19 cellular contexts compared by ENCODE assay signal in genomic region chr7:135499818-135500217, GRCh38. TPM values are rescaled to one million over a fixed set of nuclear protein-coding genes. Genes with fewer than 3 reads are reported as not detected.
DNase-seq lines count a peak whose midpoint lies in the region; ATAC-seq and TF ChIP-seq lines count a peak whose summit lies in the region.
"Had no signal": no experiment of that assay in that cellular context is flagged by ENCODE, and none has a peak within 500 bp of the region (broad histone marks: within the 10 kb centered on the region; RNA-seq: fewer than 3 reads in every experiment).

No MANE protein-coding gene starts in this region.

- peaks cover 46% of the 10 kb centered on the region for H3K4me1 Mint-ChIP-seq in activated naive CD4-positive, alpha-beta T cell treated with anti-CD3 and anti-CD28 coated beads for 36 hours (ENCODE audit: low read depth)
- peaks cover 8% of the 10 kb centered on the region for H3K4me1 Mint-ChIP-seq in activated naive CD4-positive, alpha-beta T cell treated with anti-CD3 and anti-CD28 coated beads, Interleukin-2, amount 10 ng/mL, durations not matched to agents 7 days and 5 days
- peaks cover 42% of the 10 kb centered on the region for H3K4me1 Mint-ChIP-seq in central memory CD8-positive, alpha-beta T cell
- peaks cover 23 to 52% of the 10 kb centered on the region in 2 donors for H3K4me1 Mint-ChIP-seq in stimulated activated naive B cell treated with anti-CD40 and anti-IgM and Interleukin-4, amounts not matched to agents 10 μg/mL and 1 μg/mL and 100 μg/mL, for 72 hours

- H3K4me3 Mint-ChIP-seq in activated naive CD4-positive, alpha-beta T cell treated with anti-CD3 and anti-CD28 coated beads for 36 hours: no peak overlapping the region
- H3K4me3 Mint-ChIP-seq in activated naive CD4-positive, alpha-beta T cell treated with anti-CD3 and anti-CD28 coated beads, Interleukin-2, amount 10 ng/mL, durations not matched to agents 7 days and 5 days: no peak overlapping the region
- no peak overlapping the region for H3K4me3 Mint-ChIP-seq in central memory CD8-positive, alpha-beta T cell
- H3K4me3 Mint-ChIP-seq in stimulated activated naive B cell treated with anti-CD40 and anti-IgM and Interleukin-4, amounts not matched to agents 10 μg/mL and 1 μg/mL and 100 μg/mL, for 72 hours: peak overlapping the region; percentile 60 to 80
- H3K4me3 Mint-ChIP-seq: activated CD8-positive, alpha-beta memory T cell treated with anti-CD3 and anti-CD28 coated beads, Interleukin-2, amount 10 ng/mL, durations not matched to agents 7 days and 5 days had no signal

- CTCF ChIA-PET in activated naive CD4-positive, alpha-beta T cell treated with anti-CD3 and anti-CD28 coated beads for 36 hours (lab: Charles Lee): interaction anchor here (1.3 kb wide), 1 partner anchor 10 kb away, joined by 3 read pairs; the partner anchor contains the start of gene CNOT4
- CTCF ChIA-PET in activated naive CD4-positive, alpha-beta T cell treated with anti-CD3 and anti-CD28 coated beads, Interleukin-2, amount 10 ng/mL, durations not matched to agents 7 days and 5 days (lab: Charles Lee): no interaction called here

- H3K9me3 Mint-ChIP-seq in activated naive CD4-positive, alpha-beta T cell treated with anti-CD3 and anti-CD28 coated beads for 36 hours: no peaks in the 10 kb centered on the region
- no peaks in the 10 kb centered on the region for H3K9me3 Mint-ChIP-seq in activated naive CD4-positive, alpha-beta T cell treated with anti-CD3 and anti-CD28 coated beads, Interleukin-2, amount 10 ng/mL, durations not matched to agents 7 days and 5 days
- H3K9me3 Mint-ChIP-seq in central memory CD8-positive, alpha-beta T cell: no peaks in the 10 kb centered on the region
- H3K9me3 Mint-ChIP-seq in stimulated activated naive B cell treated with anti-CD40 and anti-IgM and Interleukin-4, amounts not matched to agents 10 μg/mL and 1 μg/mL and 100 μg/mL, for 72 hours: no peaks in the 10 kb centered on the region
- H3K9me3 Mint-ChIP-seq: immature natural killer cell had no signal

- intact Hi-C loops in activated naive CD4-positive, alpha-beta T cell treated with anti-CD3 and anti-CD28 coated beads for 36 hours (cut with micrococcal nuclease): loop anchor here (1.0 kb wide), 1 partner anchor 9 kb away; no protein-coding TSS in a partner anchor

- in situ Hi-C loops in GM13976 (cut with MboI; ENCODE audit: low sequenced_read_pairs, unreplicated experiment): no loop called here

- H3K36me3 Mint-ChIP-seq in activated naive CD4-positive, alpha-beta T cell treated with anti-CD3 and anti-CD28 coated beads for 36 hours (ENCODE audit: low read depth): peaks cover 2% of the 10 kb centered on the region
- peaks cover 2% of the 10 kb centered on the region for H3K36me3 Mint-ChIP-seq in activated naive CD4-positive, alpha-beta T cell treated with anti-CD3 and anti-CD28 coated beads, Interleukin-2, amount 10 ng/mL, durations not matched to agents 7 days and 5 days
- no peaks in the 10 kb centered on the region for H3K36me3 Mint-ChIP-seq in central memory CD8-positive, alpha-beta T cell (ENCODE audit: insufficient read depth)
- peaks cover 5 to 12% of the 10 kb centered on the region in 2 donors for H3K36me3 Mint-ChIP-seq in stimulated activated naive B cell treated with anti-CD40 and anti-IgM and Interleukin-4, amounts not matched to agents 10 μg/mL and 1 μg/mL and 100 μg/mL, for 72 hours
- H3K36me3 Mint-ChIP-seq: immature natural killer cell had no signal

- H3K27ac Mint-ChIP-seq in activated naive CD4-positive, alpha-beta T cell treated with anti-CD3 and anti-CD28 coated beads for 36 hours: peak overlapping the region; percentile 59
- H3K27ac Mint-ChIP-seq in activated naive CD4-positive, alpha-beta T cell treated with anti-CD3 and anti-CD28 coated beads, Interleukin-2, amount 10 ng/mL, durations not matched to agents 7 days and 5 days: no peak overlapping the region
- H3K27ac Mint-ChIP-seq in central memory CD8-positive, alpha-beta T cell (ENCODE audit: low read depth): peak overlapping the region; percentile 11
- peak overlapping the region; percentile 87 for H3K27ac Mint-ChIP-seq in stimulated activated naive B cell treated with anti-CD40 and anti-IgM and Interleukin-4, amounts not matched to agents 10 μg/mL and 1 μg/mL and 100 μg/mL, for 72 hours
- H3K27ac Mint-ChIP-seq: activated CD8-positive, alpha-beta memory T cell treated with anti-CD3 and anti-CD28 coated beads, Interleukin-2, amount 10 ng/mL, durations not matched to agents 7 days and 5 days; immature natural killer cell had no signal

- no peaks in the 10 kb centered on the region for H3K27me3 Mint-ChIP-seq in activated naive CD4-positive, alpha-beta T cell treated with anti-CD3 and anti-CD28 coated beads for 36 hours (ENCODE audit: low read depth)
- H3K27me3 Mint-ChIP-seq in activated naive CD4-positive, alpha-beta T cell treated with anti-CD3 and anti-CD28 coated beads, Interleukin-2, amount 10 ng/mL, durations not matched to agents 7 days and 5 days: no peaks in the 10 kb centered on the region
- H3K27me3 Mint-ChIP-seq in central memory CD8-positive, alpha-beta T cell: no peaks in the 10 kb centered on the region
- no peaks in the 10 kb centered on the region for H3K27me3 Mint-ChIP-seq in stimulated activated naive B cell treated with anti-CD40 and anti-IgM and Interleukin-4, amounts not matched to agents 10 μg/mL and 1 μg/mL and 100 μg/mL, for 72 hours
- H3K27me3 Mint-ChIP-seq: activated CD8-positive, alpha-beta memory T cell treated with anti-CD3 and anti-CD28 coated beads, Interleukin-2, amount 10 ng/mL, durations not matched to agents 7 days and 5 days had no signal

- TF ChIP-seq CTCF in NB4 (IDR thresholded peaks at IDR 0.05; ENCODE audit: low read depth, low read length) (no peak), GM13976 (IDR thresholded peaks at IDR 0.05; ENCODE audit: borderline replicate concordance, control extremely low read depth, extremely low read depth, insufficient read depth, missing control alignments) (no peak)

- TF ChIP-seq POLR2A in NB4 (IDR thresholded peaks at IDR 0.05; ENCODE audit: extremely low read depth, insufficient read length): no peak

- no peak for ATAC-seq in central memory CD8-positive, alpha-beta T cell (replicated peaks; ENCODE audit: extremely low read depth, poor library complexity, severe bottlenecking)
- ATAC-seq in stimulated activated naive B cell treated with anti-CD40 and anti-IgM and Interleukin-4, amounts not matched to agents 10 μg/mL and 1 μg/mL and 100 μg/mL, for 72 hours (replicated peaks): peak; percentile 50 to 60
- no peak for ATAC-seq in HG03097 (IDR thresholded peaks at IDR 0.05; ENCODE audit: low FRiP score, unreplicated experiment)
- ATAC-seq: activated CD8-positive, alpha-beta memory T cell treated with anti-CD3 and anti-CD28 coated beads, Interleukin-2, amount 10 ng/mL, durations not matched to agents 7 days and 5 days had no signal

- H3K4me3 ChIP-seq in NB4 (ENCODE audit: low read depth, low read length): peak overlapping the region; percentile 26
- H3K4me3 ChIP-seq: MG63 had no signal

- no peak for DNase-seq in activated naive CD4-positive, alpha-beta T cell treated with anti-CD3 and anti-CD28 coated beads for 36 hours
- DNase-seq in activated naive CD4-positive, alpha-beta T cell treated with anti-CD3 and anti-CD28 coated beads, Interleukin-2, amount 10 ng/mL, durations not matched to agents 7 days and 5 days: no peak
- DNase-seq in NB4 (ENCODE audit: low read depth) (peak; percentile 77), NCI-H2227 treated with DMSO at 0.1 percent for 48 hours (lab: John Stamatoyannopoulos, UW) (no peak), GM13976 (ENCODE audit: low spot score) (no peak)
- no peak for DNase-seq in central memory CD8-positive, alpha-beta T cell (ENCODE audit: low spot score in 2 of 2)
- no peak for DNase-seq in stimulated activated naive B cell treated with anti-CD40 and anti-IgM and Interleukin-4, amounts not matched to agents 10 μg/mL and 1 μg/mL and 100 μg/mL, for 72 hours
- DNase-seq: activated CD8-positive, alpha-beta memory T cell treated with anti-CD3 and anti-CD28 coated beads, Interleukin-2, amount 10 ng/mL, durations not matched to agents 7 days and 5 days; central memory CD4-positive, alpha-beta T cell; DMS53; H7; immature natural killer cell; mesendoderm; MG63; NCI-H2107; NCI-H82; SHP77 treated with DMSO at 0.1 percent for 48 hours; stimulated activated naive CD4-positive, alpha-beta T cell had no signal

RNA-seq across cellular contexts. Expression of gene CNOT4, which starts 10.1 kb away (rescaled TPM):
- 10 to 100 TPM; 16.6 to 20.3 TPM for total RNA-seq in activated naive CD4-positive, alpha-beta T cell treated with anti-CD3 and anti-CD28 coated beads for 36 hours

RNA-seq across cellular contexts. Expression of gene NUP205, which starts 57.9 kb away (rescaled TPM):
- 100 to 1,000 TPM; 155 to 162 TPM for total RNA-seq in activated naive CD4-positive, alpha-beta T cell treated with anti-CD3 and anti-CD28 coated beads for 36 hours

Comparison
In these comparisons a context has a peak if more than half of its experiments do, and no peak if none do; other contexts are left out.
1. H3K4me3 Mint-ChIP-seq: peak in stimulated activated naive B cell treated with anti-CD40 and anti-IgM and Interleukin-4, amounts not matched to agents 10 μg/mL and 1 μg/mL and 100 μg/mL, for 72 hours (2 of 2); none in activated naive CD4-positive, alpha-beta T cell treated with anti-CD3 and anti-CD28 coated beads for 36 hours (single experiment), activated naive CD4-positive, alpha-beta T cell treated with anti-CD3 and anti-CD28 coated beads, Interleukin-2, amount 10 ng/mL, durations not matched to agents 7 days and 5 days (single experiment) and central memory CD8-positive, alpha-beta T cell (single experiment).
2. ATAC-seq: peak in stimulated activated naive B cell treated with anti-CD40 and anti-IgM and Interleukin-4, amounts not matched to agents 10 μg/mL and 1 μg/mL and 100 μg/mL, for 72 hours (2 of 2); none in central memory CD8-positive, alpha-beta T cell (single experiment) and HG03097 (single experiment).